Comparison of ENCODE assay signal across 8 cellular contexts in the genomic region with DNA sequence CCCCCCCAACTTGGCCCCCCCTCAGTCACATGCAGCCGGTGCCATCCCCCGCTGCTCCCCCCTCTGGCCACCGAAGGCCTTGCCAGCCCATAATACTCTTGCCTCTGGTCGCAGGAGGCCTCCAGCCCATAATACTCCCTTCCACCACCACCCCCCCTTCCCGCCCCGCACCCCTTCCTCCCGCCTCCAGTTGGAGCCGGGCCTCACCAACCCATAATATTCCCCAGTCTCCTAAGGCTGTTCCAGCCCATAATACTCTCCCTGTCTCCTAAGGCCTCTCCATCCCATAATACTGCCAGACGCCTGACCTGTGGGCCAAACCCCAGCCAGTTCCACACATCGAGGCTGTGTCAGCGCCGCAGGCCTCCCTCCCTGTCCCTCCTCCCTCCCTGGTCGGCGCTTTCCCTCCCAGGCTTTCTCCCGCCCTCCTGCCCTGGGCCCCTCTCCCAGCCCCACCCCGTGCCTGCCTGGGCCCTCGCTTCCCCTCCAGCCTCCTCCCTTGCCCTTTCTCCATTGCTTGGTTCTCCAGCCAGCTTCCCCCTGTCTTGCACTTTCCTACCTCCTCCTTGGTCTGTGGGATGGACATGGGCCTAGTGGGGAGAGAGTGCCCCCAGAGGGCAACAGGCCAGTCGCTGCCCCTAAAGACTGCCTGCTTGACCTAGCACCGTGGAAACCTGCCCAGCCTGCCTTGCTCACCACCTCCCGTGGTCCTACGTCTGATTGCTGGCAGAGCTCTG. TPM values are rescaled to one million over a fixed set of nuclear protein-coding genes. Genes with fewer than 3 reads are reported as not detected.
DNase-seq lines count a peak whose midpoint lies in the region; ATAC-seq and TF ChIP-seq lines count a peak whose summit lies in the region.

No MANE protein-coding gene starts in this region.

- no peak overlapping the region for H3K9ac ChIP-seq in muscle layer of colon (ENCODE audit: low read length)

- H3K27me3 ChIP-seq in muscle layer of colon (ENCODE audit: control insufficient read depth in 1 of 2, insufficient read depth in 2 of 2, low read length in 2 of 2): no peaks in the 10 kb centered on the region
- no peaks in the 10 kb centered on the region for H3K27me3 ChIP-seq in upper lobe of left lung

- TF ChIP-seq POLR2A in upper lobe of left lung (IDR thresholded peaks at IDR 0.05): peak in 1 of 4 donors; percentile 38

- ATAC-seq in upper lobe of left lung (ENCODE audit: low FRiP score in 2 of 2): peak; percentile 90 to 93
- no peak for ATAC-seq in HG03045 (IDR thresholded peaks at IDR 0.05; ENCODE audit: unreplicated experiment)

- peak in 2 of 6 experiments; percentile 17 to 18 for TF ChIP-seq CTCF in upper lobe of left lung (IDR thresholded peaks at IDR 0.05)

- no peaks in the 10 kb centered on the region for H3K9me3 ChIP-seq in muscle layer of colon (ENCODE audit: low read length)
- H3K9me3 ChIP-seq in upper lobe of left lung: no peaks in the 10 kb centered on the region

- 7 to 8% methylated on average over 13 to 18 of the region's 21 CpGs for WGBS in upper lobe of left lung, 2 donors

- no peak for TF ChIP-seq EP300 in upper lobe of left lung (IDR thresholded peaks at IDR 0.05)

- H3K4me1 ChIP-seq in muscle layer of colon (ENCODE audit: insufficient read depth, low read length): peaks cover 40% of the 10 kb centered on the region
- H3K4me1 ChIP-seq in upper lobe of left lung: peaks cover 28 to 37% (median 33%) of the 10 kb centered on the region in 4 donors

- DNase-seq in D341Med (ENCODE audit: low spot score) (peak; percentile 89), HT-29 (ENCODE audit: low spot score) (peak; percentile 91), NCI-H82 (lab: John Stamatoyannopoulos, UW) (peak; percentile 100), fibroblast of peridontal ligament (ENCODE audit: extremely low read depth) (peak; percentile 99), upper lobe of left lung (peak; percentile 87 to 90)
- peak; percentile 37 for DNase-seq in activated effector memory CD4-positive, alpha-beta T cell treated with Interleukin-2 at 50 U/mL for 16 hours

- H3K36me3 ChIP-seq in muscle layer of colon (ENCODE audit: insufficient read depth, low read length): no peaks in the 10 kb centered on the region
- H3K36me3 ChIP-seq in upper lobe of left lung: no peaks in the 10 kb centered on the region

- no peak overlapping the region for H3K4me3 ChIP-seq in muscle layer of colon (ENCODE audit: low read depth in 1 of 2, low read length in 2 of 2)
- peak overlapping the region in 2 of 4 donors; percentile 5 to 31 for H3K4me3 ChIP-seq in upper lobe of left lung

- H3K27ac ChIP-seq in muscle layer of colon (ENCODE audit: low read depth, low read length): peak overlapping the region; percentile 72
- H3K27ac ChIP-seq in upper lobe of left lung: peak overlapping the region; percentile 69 to 97 (median 92)

RNA-seq across cellular contexts. Expression of gene CHD4, which starts 6.8 kb away (rescaled TPM):
- 253 and 269 TPM in 2 replicates for total RNA-seq in HT-29 (2014; rRNA removed; shearing (Covaris generic))
- 100 to 1,000 TPM; 165 to 267 (median 178) TPM for total RNA-seq in upper lobe of left lung

RNA-seq across cellular contexts. Expression of gene LPAR5, which starts 21.8 kb away (rescaled TPM):
- total RNA-seq in HT-29 (2014; rRNA removed; shearing (Covaris generic)): 0.03 TPM in 1 of 2 replicates, not detected in the other
- 1 to 10 TPM; 1.3 to 4.4 (median 2.9) TPM for total RNA-seq in upper lobe of left lung

RNA-seq across cellular contexts. Expression of gene ACRBP, which starts 33.3 kb away (rescaled TPM):
- total RNA-seq in HT-29 (2014; rRNA removed; shearing (Covaris generic)): 0.31 TPM in 1 of 2 replicates, not detected in the other
- 10 to 100 TPM in 1 of 6 donors, 1 to 10 TPM in 5; 1.8 to 12.6 (median 5.9) TPM for total RNA-seq in upper lobe of left lung

RNA-seq across cellular contexts. Expression of gene NOP2, which starts 45.9 kb away (rescaled TPM):
- total RNA-seq in HT-29 (2014; rRNA removed; shearing (Covaris generic)): 73.5 and 74.9 TPM in 2 replicates
- total RNA-seq in upper lobe of left lung: 10 to 100 TPM; 19.4 to 49.2 (median 36.6) TPM

RNA-seq across cellular contexts. Expression of gene ING4, which starts 49.0 kb away (rescaled TPM):
- total RNA-seq in HT-29 (2014; rRNA removed; shearing (Covaris generic)): 25.1 and 27.4 TPM in 2 replicates
- 10 to 100 TPM; 24.3 to 79.6 (median 33.8) TPM for total RNA-seq in upper lobe of left lung

Comparison
In these comparisons a context has a peak if more than half of its experiments do, and no peak if none do; other contexts are left out.
1. DNase-seq: peak in every context shown above with its lines; median percentile 100 in NCI-H82; 99 in fibroblast of peridontal ligament; 91 in HT-29; 89 in D341Med; 88 in upper lobe of left lung; 37 in activated effector memory CD4-positive, alpha-beta T cell treated with Interleukin-2 at 50 U/mL for 16 hours.